ENCODE assay signal across 7 cellular contexts in genomic region chr18:41064916-41065315, GRCh38.
"Had no signal": no experiment of that assay in that cellular context is flagged by ENCODE, and none has a peak within 500 bp of the region (broad histone marks: within the 10 kb centered on the region; RNA-seq: fewer than 3 reads in every experiment).

No MANE protein-coding gene starts in this region.

- ATAC-seq: GM12878 had no signal

- DNase-seq: GDM1, GF-D8 had no signal

- FAIRE-seq: GM12878, GM12891, GM12892, GM18507, GM19239 had no signal
